8 cellular contexts compared by ENCODE assay signal in the genomic region with DNA sequence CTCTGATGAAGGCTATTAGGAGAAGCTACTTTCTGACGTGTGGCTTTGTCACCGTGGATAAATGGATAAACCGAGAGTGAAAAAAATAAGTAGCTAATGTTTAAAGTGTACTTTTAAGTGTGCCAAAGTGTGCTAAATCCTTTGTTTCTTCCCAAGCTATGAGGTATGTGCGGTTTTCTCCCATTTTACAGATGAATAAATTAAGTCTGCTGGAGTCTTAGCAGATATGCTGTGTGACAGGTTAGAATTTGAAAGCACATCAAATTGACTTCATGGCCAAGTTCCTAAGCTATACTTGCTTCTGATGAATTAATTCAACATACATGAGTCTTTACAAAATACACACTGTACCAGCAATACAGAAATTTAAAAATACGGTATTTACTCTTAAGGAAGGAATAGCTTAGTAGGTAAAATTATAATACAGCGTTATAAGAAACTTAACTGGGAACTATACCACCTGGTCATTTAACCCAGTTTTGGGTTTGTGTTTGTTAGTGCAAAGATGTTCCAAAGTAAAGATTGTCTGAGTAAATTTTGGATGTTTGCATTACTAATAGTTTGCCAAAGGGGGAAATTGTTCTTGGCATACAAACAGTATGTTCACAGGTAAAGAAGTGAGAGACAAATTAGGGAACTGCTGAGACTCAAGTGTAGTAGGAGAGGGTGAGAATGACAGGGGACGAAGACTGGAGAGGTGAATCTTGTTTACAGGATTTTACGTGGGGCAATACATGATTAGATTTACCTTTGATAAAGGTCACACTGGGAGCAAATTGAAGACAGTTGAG. TPM values are rescaled to one million over a fixed set of nuclear protein-coding genes. Genes with fewer than 3 reads are reported as not detected.
DNase-seq lines count a peak whose midpoint lies in the region; ATAC-seq and TF ChIP-seq lines count a peak whose summit lies in the region.

No MANE protein-coding gene starts in this region.

- POLR2A ChIA-PET in naive thymus-derived CD4-positive, alpha-beta T cell (lab: Charles Lee): interaction anchor here (1.2 to 4.1 kb wide), 4 partner anchors 8 to 229 kb away, joined by 3 to 27 read pairs (median 3); partner anchors contain the start of gene NFE2L2

- peak overlapping the region; percentile 81 to 99 (median 96) for H3K4me3 Mint-ChIP-seq in naive thymus-derived CD4-positive, alpha-beta T cell

- H3K27ac ChIP-seq in HUES64 (ENCODE audit: low read depth, low read length): no peak overlapping the region
- H3K27ac ChIP-seq in naive thymus-derived CD4-positive, alpha-beta T cell (ENCODE audit: low read depth, low read length): no peak overlapping the region

- intact Hi-C loops in naive thymus-derived CD4-positive, alpha-beta T cell (cut with micrococcal nuclease): loop anchor here (2.0 kb wide), 4 partner anchors 59 to 225 kb away; partner anchors contain the start of gene HNRNPA3 (in 1 of the 2)
- intact Hi-C loops in mucosa of descending colon (cut with DNase I, micrococcal nuclease): no loop called here

- no peaks in the 10 kb centered on the region for H3K9me3 Mint-ChIP-seq in naive thymus-derived CD4-positive, alpha-beta T cell

- H3K4me1 ChIP-seq in BE2C (peaks cover 2% of the 10 kb centered on the region; the same call in 1 of the 2 replicates), HUES64 (ENCODE audit: insufficient read depth, low read length) (peaks cover 21% of the 10 kb centered on the region), mucosa of descending colon (ENCODE audit: low read depth) (peaks cover 41% of the 10 kb centered on the region)
- peaks cover 20 to 29% of the 10 kb centered on the region in 2 donors for H3K4me1 ChIP-seq in naive thymus-derived CD4-positive, alpha-beta T cell (ENCODE audit: control insufficient read depth in 2 of 2, insufficient read depth in 2 of 2, low read length in 2 of 2)

- peak overlapping the region; percentile 91; the same call in 1 of the 2 replicates for H3K9ac ChIP-seq in HUES64 (ENCODE audit: low read depth, low read length)

- CTCF ChIA-PET in naive thymus-derived CD4-positive, alpha-beta T cell (lab: Charles Lee): interaction anchor here (0.7 to 2.0 kb wide), 4 partner anchors 23 to 329 kb away, joined by 3 to 7 read pairs (median 3); no protein-coding TSS in a partner anchor

- no peak for ATAC-seq in naive thymus-derived CD4-positive, alpha-beta T cell
- ATAC-seq in mucosa of descending colon: no peak

- peak overlapping the region in 5 of 9 donors; percentile 28 to 97 (median 90) for H3K27ac Mint-ChIP-seq in naive thymus-derived CD4-positive, alpha-beta T cell

- WGBS in HUES64: 74% methylated on average over 7 of the region's 8 CpGs

- H3K27me3 ChIP-seq in BE2C: no peaks in the 10 kb centered on the region
- no peaks in the 10 kb centered on the region for H3K27me3 ChIP-seq in HUES64 (ENCODE audit: insufficient read depth, low read length)
- H3K27me3 ChIP-seq in naive thymus-derived CD4-positive, alpha-beta T cell (ENCODE audit: control insufficient read depth in 2 of 2, insufficient read depth in 2 of 2, low read length in 2 of 2): no peaks in the 10 kb centered on the region

- H3K36me3 Mint-ChIP-seq in naive thymus-derived CD4-positive, alpha-beta T cell: peaks cover 3 to 21% (median 10%) of the 10 kb centered on the region in 5 donors

- H3K4me1 Mint-ChIP-seq in naive thymus-derived CD4-positive, alpha-beta T cell: peaks cover 54 to 83% (median 72%) of the 10 kb centered on the region in 7 donors

- H3K4me3 ChIP-seq in BE2C (ENCODE audit: low read depth, low read length) (peak overlapping the region; percentile 83), HUES64 (ENCODE audit: low read length) (peak overlapping the region; percentile 81), cardiac fibroblast (replicated peaks in 1 of 2; ENCODE audit: low read depth in 2 of 2, low read length in 2 of 2) (peak overlapping the region; percentile 72 to 82), mucosa of descending colon (no peak overlapping the region)
- H3K4me3 ChIP-seq in naive thymus-derived CD4-positive, alpha-beta T cell (ENCODE audit: low read length): peak overlapping the region; percentile 67

- DNase-seq in BE2C (no peak), cardiac fibroblast (ENCODE audit: low read depth in 2 of 2) (no peak), HT-29 (ENCODE audit: low spot score) (no peak), HK-2 (ENCODE audit: unreplicated experiment) (no peak), NCI-H1436 (lab: John Stamatoyannopoulos, UW) (no peak), mucosa of descending colon (no peak)
- DNase-seq in naive thymus-derived CD4-positive, alpha-beta T cell: no peak

- no peaks in the 10 kb centered on the region for H3K27me3 Mint-ChIP-seq in naive thymus-derived CD4-positive, alpha-beta T cell

- TF ChIP-seq CTCF in BE2C (IDR thresholded peaks at IDR 0.05; ENCODE audit: low read depth, low read length): no peak
- TF ChIP-seq CTCF in cardiac fibroblast (IDR thresholded peaks at IDR 0.05; ENCODE audit: low read depth, low read length): no peak
- no peak for TF ChIP-seq CTCF in mucosa of descending colon (IDR thresholded peaks at IDR 0.05)

- H3K36me3 ChIP-seq in BE2C (no peaks in the 10 kb centered on the region), HUES64 (ENCODE audit: insufficient read depth, low read length) (no peaks in the 10 kb centered on the region), mucosa of descending colon (ENCODE audit: low read depth) (no peaks in the 10 kb centered on the region)
- no peaks in the 10 kb centered on the region for H3K36me3 ChIP-seq in naive thymus-derived CD4-positive, alpha-beta T cell (ENCODE audit: control insufficient read depth in 2 of 3, insufficient read depth in 3 of 3, low read length in 3 of 3)

- H3K9me3 ChIP-seq in BE2C: no peaks in the 10 kb centered on the region
- no peaks in the 10 kb centered on the region for H3K9me3 ChIP-seq in HUES64 (ENCODE audit: insufficient read depth, low read depth, low read length)
- H3K9me3 ChIP-seq in naive thymus-derived CD4-positive, alpha-beta T cell (ENCODE audit: control insufficient read depth in 2 of 3, low read length in 3 of 3): no peaks in the 10 kb centered on the region
- no peaks in the 10 kb centered on the region for H3K9me3 ChIP-seq in mucosa of descending colon

RNA-seq across cellular contexts. Expression of gene AGPS, which starts 1.4 kb away (rescaled TPM):
- 30.6 TPM for polyA plus RNA-seq in BE2C (2012; ENCODE audit: insufficient read depth, insufficient read length, low read depth)
- polyA plus RNA-seq in HUES64 (2013, experiment 1 of 2): 28.2 TPM
- 24.9 TPM for polyA plus RNA-seq in HUES64 (2013, experiment 2 of 2)
- total RNA-seq in naive thymus-derived CD4-positive, alpha-beta T cell: 10 to 100 TPM; 21.8 to 60.4 (median 26.1) TPM
- polyA plus RNA-seq in naive thymus-derived CD4-positive, alpha-beta T cell: 10 to 100 TPM; 11.8 to 16.5 TPM
- total RNA-seq in HT-29 (2014; rRNA removed; shearing (Covaris generic)): 121 and 131 TPM in 2 replicates
- 10 to 100 TPM; 43.0 to 58.4 (median 48.7) TPM for total RNA-seq in mucosa of descending colon

Comparison
In these comparisons a context has a peak if more than half of its experiments do, and no peak if none do; other contexts are left out.
1. intact Hi-C loops: an anchor here in naive thymus-derived CD4-positive, alpha-beta T cell (2.0 kb wide); none called in mucosa of descending colon.